In genomic region chr21:29647353-29647781, GRCh38 we compare ENCODE assay signal across 1 cellular context.
TF ChIP-seq lines count a peak whose summit lies in the region.

No MANE protein-coding gene starts in this region.

TF ChIP-seq in K562, 482 proteins besides CTCF, POLR2A, EP300 and RAD21 (continued from another document):
- no peak for TF ChIP-seq MYC (IDR thresholded peaks at IDR 0.05; ENCODE audit: low read depth, low read length)
- no peak for TF ChIP-seq MYC (CRISPR knock-in tag; IDR thresholded peaks at IDR 0.05; ENCODE audit: borderline replicate concordance, low read depth)
- TF ChIP-seq MTA1 (IDR thresholded peaks at IDR 0.05; ENCODE audit: borderline replicate concordance) = peak; percentile 88
- no peak for TF ChIP-seq ZBTB1 (CRISPR knock-in tag; IDR thresholded peaks at IDR 0.05; ENCODE audit: borderline replicate concordance, low read depth)
- TF ChIP-seq ZKSCAN8 (CRISPR knock-in tag; IDR thresholded peaks at IDR 0.05) = peak; percentile 84
- no peak for TF ChIP-seq RNF219 (CRISPR knock-in tag; IDR thresholded peaks at IDR 0.05)
- TF ChIP-seq PTRF (tag; IDR thresholded peaks at IDR 0.05) = peak; percentile 64
- TF ChIP-seq, protein P1, sequence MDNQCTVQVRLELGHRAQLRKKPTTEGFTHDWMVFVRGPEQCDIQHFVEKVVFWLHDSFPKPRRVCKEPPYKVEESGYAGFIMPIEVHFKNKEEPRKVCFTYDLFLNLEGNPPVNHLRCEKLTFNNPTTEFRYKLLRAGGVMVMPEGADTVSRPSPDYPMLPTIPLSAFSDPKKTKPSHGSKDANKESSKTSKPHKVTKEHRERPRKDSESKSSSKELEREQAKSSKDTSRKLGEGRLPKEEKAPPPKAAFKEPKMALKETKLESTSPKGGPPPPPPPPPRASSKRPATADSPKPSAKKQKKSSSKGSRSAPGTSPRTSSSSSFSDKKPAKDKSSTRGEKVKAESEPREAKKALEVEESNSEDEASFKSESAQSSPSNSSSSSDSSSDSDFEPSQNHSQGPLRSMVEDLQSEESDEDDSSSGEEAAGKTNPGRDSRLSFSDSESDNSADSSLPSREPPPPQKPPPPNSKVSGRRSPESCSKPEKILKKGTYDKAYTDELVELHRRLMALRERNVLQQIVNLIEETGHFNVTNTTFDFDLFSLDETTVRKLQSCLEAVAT (IDR thresholded peaks at IDR 0.05) = peak in 1 of 2 experiments; percentile 63; a peak in 1 of 4 replicates
- TF ChIP-seq SMAD1 (IDR thresholded peaks at IDR 0.05; ENCODE audit: low read depth, low read length, partially characterized antibody) = peak; percentile 78
- no peak; the same call in 1 of the 2 replicates for TF ChIP-seq ZNF354B (CRISPR knock-in tag; IDR thresholded peaks at IDR 0.05)
